ENCODE assay signal across 1 cellular context in genomic region chr1:9588551-9589143, GRCh38.
TF ChIP-seq lines count a peak whose summit lies in the region.

TSS of gene TMEM201 (plus strand) at chr1:9588911. CDS start at chr1:9588931, 20 bp downstream.

TF ChIP-seq in K562, 482 proteins besides CTCF, POLR2A, EP300 and RAD21 (continued from another document and continues in another):
- TF ChIP-seq GTF3C2 (IDR thresholded peaks at IDR 0.05; ENCODE audit: borderline replicate concordance, extremely low read depth, insufficient read length): no peak
- peak; percentile 68; the same call in 1 of the 2 replicates for TF ChIP-seq PHF8 (IDR thresholded peaks at IDR 0.05; ENCODE audit: borderline replicate concordance, low read length)
- no peak for TF ChIP-seq MIER1 (IDR thresholded peaks at IDR 0.05; ENCODE audit: low read depth)
- TF ChIP-seq TCF3 (CRISPR knock-in tag; IDR thresholded peaks at IDR 0.05): 0 out of 2 replicates have a peak, but pooled peaks have one; percentile 8
- TF ChIP-seq ZNF232 (CRISPR knock-in tag; IDR thresholded peaks at IDR 0.05): no peak
- no peak for TF ChIP-seq CREB3 (tag; conservative IDR thresholded peaks at IDR 0.05; ENCODE audit: low read depth)
- TF ChIP-seq ZNF79 (CRISPR knock-in tag; IDR thresholded peaks at IDR 0.05; ENCODE audit: low read depth): no peak
- peak; percentile 81 for TF ChIP-seq RBM25 (IDR thresholded peaks at IDR 0.05; ENCODE audit: low read depth, low read length, severe bottlenecking)
- TF ChIP-seq SIN3A (IDR thresholded peaks at IDR 0.05; ENCODE audit: borderline replicate concordance in 2 of 2, control insufficient read depth in 1 of 2, low read depth in 2 of 2, low read length in 2 of 2): peak; percentile 48 to 70; a peak in 1 of 4 replicates
- 0 out of 2 replicates have a peak, but pooled peaks have one; percentile 56 for TF ChIP-seq ZNF644 (tag; IDR thresholded peaks at IDR 0.05; ENCODE audit: low read depth)
- TF ChIP-seq GABPB1 (CRISPR knock-in tag; IDR thresholded peaks at IDR 0.05): 0 out of 2 replicates have a peak, but pooled peaks have one; percentile 36
- peak; percentile 91 for TF ChIP-seq CXXC5 (CRISPR knock-in tag; IDR thresholded peaks at IDR 0.05)
- no peak for TF ChIP-seq EWSR1 (IDR thresholded peaks at IDR 0.05; ENCODE audit: borderline replicate concordance, low read depth, partially characterized antibody)
- TF ChIP-seq ESRRA (IDR thresholded peaks at IDR 0.05; ENCODE audit: borderline replicate concordance, low read depth): peak; percentile 66; the same call in 1 of the 2 replicates
- no peak for TF ChIP-seq BCOR (IDR thresholded peaks at IDR 0.05)
- TF ChIP-seq ZNF75A (CRISPR knock-in tag; IDR thresholded peaks at IDR 0.05): no peak
- TF ChIP-seq ZBTB11 (CRISPR knock-in tag; IDR thresholded peaks at IDR 0.05): peak in 1 of 3 experiments; percentile 70; a peak in 2 of 6 replicates
- 0 out of 2 replicates have a peak, but pooled peaks have one; percentile 27 for TF ChIP-seq ZKSCAN1 (IDR thresholded peaks at IDR 0.05; ENCODE audit: low read depth, low read length)
- peak; percentile 60; the same call in 1 of the 2 replicates for TF ChIP-seq ATF7 (IDR thresholded peaks at IDR 0.05)
- TF ChIP-seq CCNT2 (IDR thresholded peaks at IDR 0.05; ENCODE audit: borderline replicate concordance, extremely low read depth, insufficient read length, low read depth, low read length): peak; percentile 81
- no peak for TF ChIP-seq MLLT1 (IDR thresholded peaks at IDR 0.05)
- no peak for TF ChIP-seq STAG1 (CRISPR knock-in tag; IDR thresholded peaks at IDR 0.05; ENCODE audit: borderline replicate concordance)
- no peak for TF ChIP-seq PTRF (tag; IDR thresholded peaks at IDR 0.05)
- peak; percentile 94 to 96 for TF ChIP-seq MAZ (CRISPR knock-in tag; conservative IDR thresholded peaks at IDR 0.05 in 1 of 2, IDR thresholded peaks at IDR 0.05 in 1 of 2)
- TF ChIP-seq NFE2 (IDR thresholded peaks at IDR 0.05; ENCODE audit: low read depth): no peak
- TF ChIP-seq HDAC1 (IDR thresholded peaks at IDR 0.05): no peak
- TF ChIP-seq CREB1 (IDR thresholded peaks at IDR 0.05): peak; percentile 59; the same call in 1 of the 2 replicates
- TF ChIP-seq CREB1 (CRISPR knock-in tag; IDR thresholded peaks at IDR 0.05): peak; percentile 68
- no peak for TF ChIP-seq ZBTB17 (CRISPR knock-in tag; IDR thresholded peaks at IDR 0.05)
- no peak for TF ChIP-seq MTA1 (IDR thresholded peaks at IDR 0.05; ENCODE audit: borderline replicate concordance)
- TF ChIP-seq ELK3 (CRISPR knock-in tag; IDR thresholded peaks at IDR 0.05): no peak
- peak; percentile 56 for TF ChIP-seq KDM5B (IDR thresholded peaks at IDR 0.05; ENCODE audit: insufficient replicate concordance, low read depth, low read length)
- TF ChIP-seq CEBPB (tag; IDR thresholded peaks at IDR 0.05): no peak
- TF ChIP-seq TEAD2 (tag; IDR thresholded peaks at IDR 0.05): no peak
- peak; percentile 69 for TF ChIP-seq SIN3B (IDR thresholded peaks at IDR 0.05; ENCODE audit: low read depth)
- no peak for TF ChIP-seq SNIP1 (IDR thresholded peaks at IDR 0.05; ENCODE audit: low read depth)
- TF ChIP-seq JUND (IDR thresholded peaks at IDR 0.05; ENCODE audit: borderline replicate concordance, low read depth, low read length): peak; percentile 45; the same call in 1 of the 2 replicates
- TF ChIP-seq JUND (tag; IDR thresholded peaks at IDR 0.05; ENCODE audit: borderline replicate concordance, low read depth, low read length): no peak; the same call in 2 of the 3 replicates
- no peak for TF ChIP-seq ZNF311 (CRISPR knock-in tag; IDR thresholded peaks at IDR 0.05)
- TF ChIP-seq ZBTB33 (CRISPR knock-in tag; IDR thresholded peaks at IDR 0.05): peak; percentile 48
- peak; percentile 63; the same call in 1 of the 2 replicates for TF ChIP-seq ZNF766 (CRISPR knock-in tag; conservative IDR thresholded peaks at IDR 0.05)
- TF ChIP-seq CREM (IDR thresholded peaks at IDR 0.05; ENCODE audit: low read depth): peak; percentile 63
- TF ChIP-seq POLR2G (IDR thresholded peaks at IDR 0.05; ENCODE audit: low read depth, low read length): peak; percentile 80
- TF ChIP-seq CBFB (CRISPR knock-in tag; IDR thresholded peaks at IDR 0.05): no peak
- no peak for TF ChIP-seq ELF2 (CRISPR knock-in tag; IDR thresholded peaks at IDR 0.05)
- peak; percentile 74 for TF ChIP-seq GATAD2B (IDR thresholded peaks at IDR 0.05; ENCODE audit: borderline replicate concordance)
- no peak for TF ChIP-seq CBFA2T2 (conservative IDR thresholded peaks at IDR 0.05)
- peak; percentile 34 for TF ChIP-seq NFYB (IDR thresholded peaks at IDR 0.05; ENCODE audit: extremely low read depth, insufficient read length)
- TF ChIP-seq PREB (CRISPR knock-in tag; IDR thresholded peaks at IDR 0.05): no peak
- TF ChIP-seq ETV5 (CRISPR knock-in tag; IDR thresholded peaks at IDR 0.05; ENCODE audit: low read depth): no peak
- peak; percentile 46 to 50; a peak in 2 of 4 replicates for TF ChIP-seq NRF1 (conservative IDR thresholded peaks at IDR 0.05 in 1 of 2, IDR thresholded peaks at IDR 0.05 in 1 of 2)
- TF ChIP-seq ZNF699 (CRISPR knock-in tag; IDR thresholded peaks at IDR 0.05; ENCODE audit: insufficient replicate concordance): no peak
- TF ChIP-seq ARID1B (IDR thresholded peaks at IDR 0.05): no peak
- peak; percentile 26; the same call in 1 of the 2 replicates for TF ChIP-seq ZNF24 (IDR thresholded peaks at IDR 0.05)
- TF ChIP-seq HDAC8 (tag; IDR thresholded peaks at IDR 0.05): no peak
- no peak for TF ChIP-seq BRF1 (IDR thresholded peaks at IDR 0.05; ENCODE audit: borderline replicate concordance, extremely low read depth, insufficient read length)
- TF ChIP-seq ZFX (CRISPR knock-in tag; IDR thresholded peaks at IDR 0.05): peak; percentile 68; the same call in 1 of the 2 replicates
- TF ChIP-seq ZBTB1 (CRISPR knock-in tag; IDR thresholded peaks at IDR 0.05; ENCODE audit: borderline replicate concordance, low read depth): no peak; the same call in 1 of the 2 replicates
- peak; percentile 76; the same call in 1 of the 2 replicates for TF ChIP-seq E2F1 (CRISPR knock-in tag; IDR thresholded peaks at IDR 0.05)
- 0 out of 2 replicates have a peak, but pooled peaks have one; percentile 19 for TF ChIP-seq FOXP1 (CRISPR knock-in tag; IDR thresholded peaks at IDR 0.05)
- TF ChIP-seq NFIC (IDR thresholded peaks at IDR 0.05): 0 out of 2 replicates have a peak, but pooled peaks have one; percentile 8
- peak; percentile 20 for TF ChIP-seq SP2 (IDR thresholded peaks at IDR 0.05; ENCODE audit: extremely low read depth, low read depth, low read length, poor library complexity, severe bottlenecking)
